ENCODE assay signal across 13 cellular contexts in the genomic region with DNA sequence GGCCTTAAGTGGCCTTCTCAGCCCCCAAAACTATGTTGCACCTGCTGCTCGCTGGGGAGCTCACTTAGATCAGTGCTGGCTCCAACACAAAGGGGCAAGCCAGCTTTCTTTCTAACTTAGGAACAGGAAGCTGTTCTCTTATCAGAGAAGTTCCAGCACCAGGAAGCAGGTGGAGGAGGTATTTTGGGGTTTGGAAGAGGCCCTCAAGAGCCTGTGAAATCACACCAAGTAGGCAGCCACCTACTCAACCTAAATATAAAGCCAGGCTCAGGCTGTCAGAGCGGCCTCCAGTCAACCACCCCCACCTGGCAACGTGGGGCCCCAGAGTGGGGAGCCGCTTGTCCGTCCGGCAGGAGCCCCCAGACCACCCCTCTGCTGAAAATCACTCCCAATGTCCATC.
"Had no signal": no experiment of that assay in that cellular context is flagged by ENCODE, and none has a peak within 500 bp of the region (broad histone marks: within the 10 kb centered on the region; RNA-seq: fewer than 3 reads in every experiment).

No MANE protein-coding gene starts in this region.

- H3K36me3 ChIP-seq: brain microvascular endothelial cell, esophagus muscularis mucosa, pancreas had no signal

- DNase-seq: activated CD4-positive, alpha-beta T cell treated with anti-CD3 and anti-CD28 coated beads, Interleukin-2, amount 50 U/mL, for 48 hours; activated CD4-positive, CD25-positive, alpha-beta regulatory T cell treated with anti-CD3 and anti-CD28 coated beads, Interleukin-2, amount 50 U/mL, for 72 hours; activated CD8-positive, alpha-beta memory T cell treated with anti-CD3 and anti-CD28 coated beads, Interleukin-2, amount 10 ng/mL, durations not matched to agents 7 days and 5 days; activated effector memory CD4-positive, alpha-beta T cell treated with anti-CD3 and anti-CD28 coated beads, Interleukin-2, amount 50 U/mL, for 16 hours; activated T-cell treated with anti-CD3 and anti-CD28 coated beads, Interleukin-2, amount 50 U/mL, for 4 hours; amniotic stem cell; brain microvascular endothelial cell; small intestine had no signal

- H3K4me3 ChIP-seq: esophagus muscularis mucosa, pancreas had no signal

- H3K27ac ChIP-seq: brain microvascular endothelial cell, esophagus muscularis mucosa, pancreas had no signal

- H3K27me3 ChIP-seq: brain microvascular endothelial cell, pancreas had no signal

- H3K9me3 ChIP-seq: esophagus muscularis mucosa, pancreas had no signal

- H3K4me1 ChIP-seq: esophagus muscularis mucosa had no signal

- ATAC-seq: activated CD8-positive, alpha-beta memory T cell treated with anti-CD3 and anti-CD28 coated beads, Interleukin-2, amount 10 ng/mL, durations not matched to agents 7 days and 5 days; activated naive CD4-positive, alpha-beta T cell treated with anti-CD3 and anti-CD28 coated beads, Interleukin-2, amount 50 U/mL, for 72 hours; activated T-cell treated with anti-CD3 and anti-CD28 coated beads, Interleukin-2, amount 50 U/mL, for 4 hours; left lobe of liver; pancreas; stimulated activated memory B cell treated with anti-CD40 and anti-IgM and Interleukin-4, amounts not matched to agents 10 μg/mL and 1 μg/mL and 100 μg/mL, for 72 hours had no signal
